Comparison of ENCODE assay signal across 13 cellular contexts in genomic region chr1:169999357-169999756, GRCh38.
DNase-seq lines count a peak whose midpoint lies in the region; ATAC-seq and TF ChIP-seq lines count a peak whose summit lies in the region.
"Had no signal": no experiment of that assay in that cellular context is flagged by ENCODE, and none has a peak within 500 bp of the region (broad histone marks: within the 10 kb centered on the region; RNA-seq: fewer than 3 reads in every experiment).

No MANE protein-coding gene starts in this region.

- peak; percentile 84 for DNase-seq in AG04449 (ENCODE audit: low read depth, low spot score)
- DNase-seq in HS-5 (ENCODE audit: low read depth): peak; percentile 84
- peak; percentile 60 to 83 for DNase-seq in cardiac fibroblast (ENCODE audit: low read depth in 2 of 2)
- DNase-seq in left kidney (ENCODE audit: low read depth, low spot score): peak; percentile 36
- no peak for DNase-seq in stimulated activated naive CD4-positive, alpha-beta T cell treated with Interleukin-2 at 50 U/mL for 16 hours (lab: John Stamatoyannopoulos, UW)
- DNase-seq in iPS-NIHi7 (ENCODE audit: extremely low spot score): no peak
- DNase-seq: activated T-cell treated with anti-CD3 and anti-CD28 coated beads for 4 hours, colonic mucosa, immature natural killer cell had no signal

- ATAC-seq in GM21529 (IDR thresholded peaks at IDR 0.05; ENCODE audit: unreplicated experiment): no peak
- no peak for ATAC-seq in HG03175 (IDR thresholded peaks at IDR 0.05; ENCODE audit: unreplicated experiment)
- ATAC-seq: GM12878 had no signal

- H3K4me3 ChIP-seq in AG04449 (ENCODE audit: low read depth, low read length): no peak overlapping the region
- H3K4me3 ChIP-seq in cardiac fibroblast (replicated peaks in 1 of 2; ENCODE audit: low read depth in 2 of 2, low read length in 2 of 2): no peak overlapping the region
- H3K4me3 ChIP-seq: BLaER1 treated with 17β-estradiol and CSF1 and Interleukin-3, amounts not matched to agents 10 nM and 100 nM; colonic mucosa; GM12878 had no signal

- CTCF ChIA-PET in AG04449 (lab: Yijun Ruan, JAX): interaction anchor here (1.0 to 2.2 kb wide), 4 partner anchors 10 to 691 kb away, joined by 3 to 6 read pairs (median 4); no protein-coding TSS in a partner anchor

- TF ChIP-seq CTCF in AG04449 (IDR thresholded peaks at IDR 0.05; ENCODE audit: insufficient read depth, low read length, missing control alignments) (no peak), cardiac fibroblast (IDR thresholded peaks at IDR 0.05; ENCODE audit: low read depth, low read length) (no peak)

- POLR2A ChIA-PET in AG04449 (lab: Yijun Ruan, JAX): interaction anchor here (0.7 kb wide), 1 partner anchor 59 kb away, joined by 5 read pairs; no protein-coding TSS in a partner anchor

Comparison
In these comparisons a context has a peak if more than half of its experiments do, and no peak if none do; other contexts are left out.
1. DNase-seq: peak in AG04449 (single experiment), HS-5 (single experiment), cardiac fibroblast (2 of 2) and left kidney (single experiment); none in stimulated activated naive CD4-positive, alpha-beta T cell treated with Interleukin-2 at 50 U/mL for 16 hours (single experiment) and iPS-NIHi7 (single experiment).